In genomic region chr1:113389953-113390834, GRCh38 we compare ENCODE assay signal across 8 cellular contexts. TPM values are rescaled to one million over a fixed set of nuclear protein-coding genes. Genes with fewer than 3 reads are reported as not detected.
DNase-seq lines count a peak whose midpoint lies in the region; ATAC-seq and TF ChIP-seq lines count a peak whose summit lies in the region.

TSS of gene MAGI3 (plus strand) at chr1:113390515. CDS start at chr1:113391034, 519 bp downstream.

- intact Hi-C loops in aorta (cut with DNase I), result loop anchor here (2.0 kb wide), 1 partner anchor 67 kb away; no protein-coding TSS in a partner anchor

- H3K27me3 ChIP-seq in hepatocyte (no peaks in the 10 kb centered on the region), aorta (ENCODE audit: control insufficient read depth in 1 of 2, insufficient read depth in 2 of 2, low read length in 1 of 2) (no peaks in the 10 kb centered on the region)

- H2AFZ ChIP-seq in hepatocyte, result peak within 1 kb of the TSS; percentile 79

- H3K27ac ChIP-seq in hepatocyte (peak within 1 kb of the TSS; percentile 91), aorta (ENCODE audit: low read depth in 1 of 2, low read length in 2 of 2) (peak within 1 kb of the TSS in 1 of 2 donors; percentile 76)

- WGBS in hepatocyte (ENCODE audit: low lambda C conversion rate, missing lambda C conversion rate), result 1% methylated on average over 65 of the region's 89 CpGs
- 1% methylated on average over 85 to 89 of the region's 89 CpGs for WGBS in aorta, 2 donors

- H3K9me3 ChIP-seq in hepatocyte (ENCODE audit: low read depth) (no peaks in the 10 kb centered on the region), aorta (ENCODE audit: control insufficient read depth, low read length) (no peaks in the 10 kb centered on the region)

- H3K36me3 ChIP-seq in hepatocyte (replicated peaks; ENCODE audit: insufficient read depth, low read depth), result no peaks in the 10 kb centered on the region
- H3K36me3 ChIP-seq in aorta (ENCODE audit: control insufficient read depth in 1 of 2, insufficient read depth in 2 of 2, low read length in 1 of 2), result no peaks in the 10 kb centered on the region

- TF ChIP-seq CTCF in hepatocyte (IDR thresholded peaks at IDR 0.05; ENCODE audit: poor library complexity), result no peak

- no peaks in the 10 kb centered on the region for H3K9me2 ChIP-seq in hepatocyte (replicated peaks; ENCODE audit: insufficient read depth)

- H3K4me3 ChIP-seq in hepatocyte (peak within 1 kb of the TSS; percentile 81), aorta (ENCODE audit: low read length in 2 of 2) (peak within 1 kb of the TSS; percentile 95 to 97)

- peaks cover 43% of the 10 kb centered on the region for H3K79me2 ChIP-seq in hepatocyte

- peaks cover 20% of the 10 kb centered on the region for H4K20me1 ChIP-seq in hepatocyte (ENCODE audit: insufficient read depth, poor library complexity, severe bottlenecking)

- peak within 1 kb of the TSS; percentile 82 for H3K4me2 ChIP-seq in hepatocyte

- peak; percentile 82 for ATAC-seq in GM18499 (IDR thresholded peaks at IDR 0.05; ENCODE audit: insufficient read depth, unreplicated experiment)
- peak; percentile 99 for ATAC-seq in HG02970 (IDR thresholded peaks at IDR 0.05; ENCODE audit: low FRiP score, unreplicated experiment)
- ATAC-seq in aorta (ENCODE audit: low FRiP score), result peak; percentile 98

- H3K4me1 ChIP-seq in hepatocyte (ENCODE audit: insufficient read depth), result peaks cover 15% of the 10 kb centered on the region
- no peaks in the 10 kb centered on the region for H3K4me1 ChIP-seq in aorta (ENCODE audit: control insufficient read depth in 1 of 2, insufficient read depth in 2 of 2, low read length in 2 of 2)

- DNase-seq in NCI-H1930 (lab: John Stamatoyannopoulos, UW) (peak; percentile 92 to 94), T1000 (lab: John Stamatoyannopoulos, UW) (peak; percentile 99), astrocyte of the hippocampus (ENCODE audit: low read depth, low spot score) (peak; percentile 100), hepatocyte (ENCODE audit: low spot score) (peak; percentile 99), renal cortical epithelial cell (ENCODE audit: low read depth) (peak; percentile 93), aorta (peak; percentile 98 to 99)

RNA-seq across cellular contexts. Expression of gene MAGI3, which starts in this region (rescaled TPM):
- 22.4 and 28.4 TPM in 2 replicates for total RNA-seq in hepatocyte
- 11.5 and 15.9 TPM in 2 replicates for polyA plus RNA-seq in hepatocyte
- 6.9 and 13.4 TPM in 2 replicates for total RNA-seq in renal cortical epithelial cell
- total RNA-seq in aorta, result 10 to 100 TPM; 15.0 to 21.7 TPM
- polyA plus RNA-seq in aorta, result 1 to 10 TPM; 2.8 to 4.2 TPM
